In the genomic region with DNA sequence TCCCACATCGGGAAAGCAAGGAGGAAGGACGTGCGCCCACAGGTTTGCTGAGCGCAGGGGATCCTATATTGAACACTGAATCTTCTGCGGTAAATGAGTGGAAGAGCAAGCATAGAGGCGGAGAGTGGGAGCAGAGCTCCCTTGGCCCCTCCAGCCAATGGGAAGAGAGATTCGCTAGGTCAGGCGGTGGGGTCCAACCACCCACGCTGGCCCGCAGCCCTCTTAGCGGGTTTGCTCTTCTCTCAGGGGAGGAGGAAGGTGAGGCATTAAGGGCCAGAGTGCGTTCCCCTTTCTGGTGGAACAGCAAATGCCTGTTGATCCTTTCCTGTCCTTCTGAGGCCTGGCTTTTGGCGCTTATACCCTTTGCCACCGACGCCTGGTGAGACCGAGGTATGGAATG, we compare ENCODE assay signal across 1 cellular context.
TF ChIP-seq lines count a peak whose summit lies in the region.

No MANE protein-coding gene starts in this region.

TF ChIP-seq in K562, 482 proteins besides CTCF, POLR2A, EP300 and RAD21:
- no peak for TF ChIP-seq GATAD2A (IDR thresholded peaks at IDR 0.05)
- TF ChIP-seq SRF (CRISPR knock-in tag; IDR thresholded peaks at IDR 0.05), result no peak
- no peak for TF ChIP-seq NONO (IDR thresholded peaks at IDR 0.05; ENCODE audit: low read depth in 2 of 2, low read length in 1 of 2)
